Comparison of ENCODE assay signal across 15 cellular contexts in genomic region chr4:16160457-16160856, GRCh38.
DNase-seq lines count a peak whose midpoint lies in the region; ATAC-seq and TF ChIP-seq lines count a peak whose summit lies in the region.
"Had no signal": no experiment of that assay in that cellular context is flagged by ENCODE, and none has a peak within 500 bp of the region (broad histone marks: within the 10 kb centered on the region; RNA-seq: fewer than 3 reads in every experiment).

No MANE protein-coding gene starts in this region.

- H3K9me3 ChIP-seq in cardiac muscle cell (ENCODE audit: low read depth) = no peaks in the 10 kb centered on the region
- H3K9me3 ChIP-seq in transverse colon = no peaks in the 10 kb centered on the region

- 56 to 79% methylated on average over 3 of the region's 3 CpGs for WGBS in transverse colon (ENCODE audit: low coverage in 1 of 2), 2 donors

- H3K4me1 ChIP-seq in cardiac muscle cell (ENCODE audit: low read depth) (peaks cover 49% of the 10 kb centered on the region), transverse colon (peaks cover 0 to 63% (median 27%) of the 10 kb centered on the region in 4 donors)

- H3K36me3 ChIP-seq in cardiac muscle cell = peaks cover 15% of the 10 kb centered on the region
- H3K36me3 ChIP-seq in transverse colon = peaks cover 0 to 12% (median under 1%) of the 10 kb centered on the region in 4 donors

- peak overlapping the region; percentile 36 for H3K27ac ChIP-seq in cardiac muscle cell
- peak overlapping the region; percentile 67 to 82 (median 81) for H3K27ac ChIP-seq in transverse colon
- H3K27ac ChIP-seq: 22Rv1 had no signal

- DNase-seq in cardiac muscle cell (ENCODE audit: low read depth in 1 of 2, low spot score in 1 of 2) = peak in 1 of 2 donors; percentile 29
- no peak for DNase-seq in Right ventricle myocardium superior
- peak; percentile 45 for DNase-seq in dermis blood vessel endothelial cell
- peak; percentile 12 for DNase-seq in iris pigment epithelial cell (ENCODE audit: low read depth)
- DNase-seq in transverse colon = no peak
- DNase-seq in NCI-H1417 (lab: John Stamatoyannopoulos, UW) = no peak
- DNase-seq in activated gamma-delta T cell treated with Interleukin-2 at 50 U/mL for 16 hours = no peak
- DNase-seq: Calu3; CD8-positive, alpha-beta T cell; DMS79; H7 had no signal

- no peak for TF ChIP-seq POLR2A in transverse colon (IDR thresholded peaks at IDR 0.05)

- in situ Hi-C loops in transverse colon (cut with MboI; ENCODE audit: low pct_ligation_motif_present in 1 of 4, low pct_unique_long_range_greater_than_20kb in 1 of 4, low sequenced_read_pairs in 3 of 4) = no loop called here

- intact Hi-C loops in Right ventricle myocardium superior (cut with DNase I) = no loop called here
- intact Hi-C loops in transverse colon (cut with DNase I; ENCODE audit: low total_unique reads) = no loop called here

- TF ChIP-seq CTCF in cardiac muscle cell (IDR thresholded peaks at IDR 0.05; ENCODE audit: low read depth, low read length) (no peak), transverse colon (IDR thresholded peaks at IDR 0.05) (no peak)

- no peak for TF ChIP-seq EP300 in transverse colon (IDR thresholded peaks at IDR 0.05; ENCODE audit: low read depth)

- H3K4me3 ChIP-seq in cardiac muscle cell = no peak overlapping the region
- H3K4me3 ChIP-seq in transverse colon = no peak overlapping the region
- H3K4me3 ChIP-seq: GM12878, GM23338 had no signal

- no peak for ATAC-seq in Right ventricle myocardium superior (ENCODE audit: poor library complexity)
- no peak for ATAC-seq in HG03025 (IDR thresholded peaks at IDR 0.05; ENCODE audit: low FRiP score, unreplicated experiment)
- ATAC-seq: CD8-positive, alpha-beta T cell; GM12878; GM23338 had no signal

- H3K27me3 ChIP-seq in cardiac muscle cell = no peaks in the 10 kb centered on the region
- no peaks in the 10 kb centered on the region for H3K27me3 ChIP-seq in transverse colon

Comparison
In these comparisons a context has a peak if more than half of its experiments do, and no peak if none do; other contexts are left out.
1. DNase-seq: peak in dermis blood vessel endothelial cell (single experiment) and iris pigment epithelial cell (single experiment); none in Right ventricle myocardium superior (single experiment), transverse colon (single experiment), NCI-H1417 (0 of 3) and activated gamma-delta T cell treated with Interleukin-2 at 50 U/mL for 16 hours (single experiment).